8 cellular contexts compared by ENCODE assay signal in genomic region chr18:35756506-35757117, GRCh38.
DNase-seq lines count a peak whose midpoint lies in the region; ATAC-seq and TF ChIP-seq lines count a peak whose summit lies in the region.

No MANE protein-coding gene starts in this region.

- no peaks in the 10 kb centered on the region for H3K36me3 ChIP-seq in body of pancreas (replicated peaks in 1 of 2; ENCODE audit: insufficient read depth in 1 of 2, low read depth in 2 of 2)

- intact Hi-C loops in body of pancreas (cut with DNase I): loop anchor here (10.0 kb wide), 1 partner anchor 188 kb away; no protein-coding TSS in a partner anchor

- H3K4me1 ChIP-seq in body of pancreas: no peaks in the 10 kb centered on the region

- no peak overlapping the region for H3K27ac ChIP-seq in body of pancreas

- 18% methylated on average over 5 of the region's 5 CpGs for WGBS in body of pancreas, 2 donors

- TF ChIP-seq POLR2A in body of pancreas (IDR thresholded peaks at IDR 0.05): no peak

- peak; percentile 53 to 78 (median 75) for TF ChIP-seq CTCF in body of pancreas (IDR thresholded peaks at IDR 0.05)

- no peaks in the 10 kb centered on the region for H3K27me3 ChIP-seq in body of pancreas

- no peak overlapping the region for H3K4me3 ChIP-seq in body of pancreas

- peak; percentile 66 for ATAC-seq in body of pancreas
- ATAC-seq in HG02840 (IDR thresholded peaks at IDR 0.05; ENCODE audit: low FRiP score, unreplicated experiment): no peak

- peak; percentile 28 for DNase-seq in DMS 273 treated with DMSO at 0.1 percent for 48 hours (lab: John Stamatoyannopoulos, UW)
- DNase-seq in H4 (ENCODE audit: low spot score): peak; percentile 57
- DNase-seq in NCI-H146 treated with DMSO at 0.1 percent for 48 hours (lab: John Stamatoyannopoulos, UW; ENCODE audit: unreplicated experiment): peak; percentile 75
- DNase-seq in SW480 (ENCODE audit: low spot score): peak; percentile 50
- DNase-seq in body of pancreas: peak; percentile 54 to 69 (median 60)
- peak; percentile 83 for DNase-seq in iPS-NIHi7 (ENCODE audit: extremely low spot score)
- DNase-seq in stimulated activated CD4-positive, alpha-beta T cell treated with anti-CD3 and anti-CD28 coated beads, Interleukin-15, amount 100 ng/mL, for 48 hours (ENCODE audit: low read depth in 2 of 2): peak; percentile 18 to 31

- no peaks in the 10 kb centered on the region for H3K9me3 ChIP-seq in body of pancreas

Comparison
In these comparisons a context has a peak if more than half of its experiments do, and no peak if none do; other contexts are left out.
1. DNase-seq: peak in every context shown above with its lines; median percentile 83 in iPS-NIHi7; 75 in NCI-H146 treated with DMSO at 0.1 percent for 48 hours; 60 in body of pancreas; 57 in H4; 50 in SW480; 28 in DMS 273 treated with DMSO at 0.1 percent for 48 hours; 24 in stimulated activated CD4-positive, alpha-beta T cell treated with anti-CD3 and anti-CD28 coated beads, Interleukin-15, amount 100 ng/mL, for 48 hours.